In the genomic region with DNA sequence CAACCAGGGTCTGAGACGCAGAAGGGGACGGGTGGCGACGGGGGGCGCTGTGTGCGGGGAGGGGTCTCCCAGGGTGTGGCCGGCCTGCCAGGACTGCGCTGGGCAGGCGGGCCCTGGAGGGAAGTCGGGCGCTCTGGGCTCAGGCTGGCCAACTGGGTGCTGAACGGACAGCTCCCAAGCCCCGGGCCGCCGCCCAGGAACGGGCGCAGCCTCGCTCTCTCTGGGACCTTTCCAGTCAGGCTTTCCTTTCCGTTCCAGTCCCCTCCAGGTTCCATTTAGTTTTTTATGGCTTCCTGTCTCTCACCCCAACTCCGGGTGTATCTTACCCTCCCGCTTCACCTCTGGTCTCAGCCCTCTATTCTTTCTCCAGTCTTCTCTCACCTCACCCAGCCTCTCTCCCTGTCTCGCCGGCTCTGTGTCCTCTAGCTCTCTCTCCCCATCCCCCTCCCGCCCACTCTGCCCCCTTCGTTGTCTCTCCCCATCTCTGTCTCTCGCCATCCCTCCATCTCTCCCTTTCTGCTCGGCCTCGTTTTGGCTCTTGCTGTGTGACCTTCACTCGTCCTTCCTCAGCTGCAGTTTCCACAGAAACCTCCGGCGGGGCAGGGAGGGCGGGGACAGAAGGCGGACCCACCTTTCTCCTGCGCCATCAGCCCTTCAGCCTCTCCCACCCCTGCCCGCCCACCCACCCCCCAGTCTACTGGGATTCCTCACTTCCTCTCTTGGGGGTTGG, we compare ENCODE assay signal across 8 cellular contexts. TPM values are rescaled to one million over a fixed set of nuclear protein-coding genes. Genes with fewer than 3 reads are reported as not detected.
DNase-seq lines count a peak whose midpoint lies in the region; ATAC-seq and TF ChIP-seq lines count a peak whose summit lies in the region.

No MANE protein-coding gene starts in this region.

- peak overlapping the region; percentile 41 for H3K4me3 Mint-ChIP-seq in neural crest cell

- peak overlapping the region; percentile 60 for H3K27ac Mint-ChIP-seq in neural crest cell (ENCODE audit: unreplicated experiment)

- H3K36me3 ChIP-seq in MG63, result no peaks in the 10 kb centered on the region

- no peak overlapping the region for H3K4me3 ChIP-seq in MG63

- no peak for TF ChIP-seq CTCF in neural crest cell (conservative IDR thresholded peaks at IDR 0.05)

- no peaks in the 10 kb centered on the region for H3K9me3 ChIP-seq in MG63

- H3K27me3 ChIP-seq in MG63, result peaks cover 69% of the 10 kb centered on the region

- no peak for ATAC-seq in HG03039 (IDR thresholded peaks at IDR 0.05; ENCODE audit: unreplicated experiment)
- ATAC-seq in GM18909 (IDR thresholded peaks at IDR 0.05; ENCODE audit: poor library complexity, unreplicated experiment), result no peak

- peaks cover 85% of the 10 kb centered on the region for H3K27me3 Mint-ChIP-seq in neural crest cell (ENCODE audit: low read depth)

- H3K36me3 Mint-ChIP-seq in neural crest cell (ENCODE audit: low read depth), result no peaks in the 10 kb centered on the region

- H3K4me1 Mint-ChIP-seq in neural crest cell, result peaks cover 45% of the 10 kb centered on the region

- no peaks in the 10 kb centered on the region for H3K9me3 Mint-ChIP-seq in neural crest cell

- DNase-seq in EL (peak; percentile 40), MG63 (peak; percentile 54), fibroblast of peridontal ligament (ENCODE audit: extremely low read depth) (peak; percentile 18), neural crest cell (ENCODE audit: low read depth, low spot score) (peak; percentile 61), NK-92 (lab: John Stamatoyannopoulos, UW; ENCODE audit: unreplicated experiment) (no peak)
- peak; percentile 41 for DNase-seq in activated CD8-positive, alpha-beta memory T cell treated with anti-CD3 and anti-CD28 coated beads, Interleukin-2, amount 50 U/mL, for 4 hours

RNA-seq across cellular contexts. Expression of gene ATP1A3, which starts 3.3 kb away (rescaled TPM):
- not detected in 2 replicates for total RNA-seq in MG63 (2014; rRNA removed; shearing (Covaris generic); ENCODE audit: low replicate concordance)
- total RNA-seq in neural crest cell, result 22.9 and 23.2 TPM in 2 replicates

RNA-seq across cellular contexts. Expression of gene RABAC1, which starts 38.2 kb away (rescaled TPM):
- 220 and 231 TPM in 2 replicates for total RNA-seq in MG63 (2014; rRNA removed; shearing (Covaris generic); ENCODE audit: low replicate concordance)
- 83.8 and 93.4 TPM in 2 replicates for total RNA-seq in neural crest cell

Comparison
In these comparisons a context has a peak if more than half of its experiments do, and no peak if none do; other contexts are left out.
1. RNA of gene ATP1A3, which starts 3.3 kb away (total RNA-seq): 22.9 to 23.2 TPM in neural crest cell; not detected in MG63; every median in the first group is over 10 times any median in the second.